In genomic region chr11:79054636-79055035, GRCh38 we compare ENCODE assay signal across 21 cellular contexts.
DNase-seq lines count a peak whose midpoint lies in the region; ATAC-seq and TF ChIP-seq lines count a peak whose summit lies in the region.
"Had no signal": no experiment of that assay in that cellular context is flagged by ENCODE, and none has a peak within 500 bp of the region (broad histone marks: within the 10 kb centered on the region; RNA-seq: fewer than 3 reads in every experiment).

No MANE protein-coding gene starts in this region.

- H3K4me1 ChIP-seq in testis = no peaks in the 10 kb centered on the region
- H3K4me1 ChIP-seq: lower lobe of right lung, pancreas had no signal

- H3K9me3 Mint-ChIP-seq in natural killer cell treated with Interleukin-12 subunit alpha and Interleukin-12 subunit beta and Interleukin-15 and Interleukin-18, amount 100 ng/mL, for 72 hours = no peaks in the 10 kb centered on the region
- H3K9me3 Mint-ChIP-seq: CD8-positive, alpha-beta T cell; T-cell had no signal

- no peak for TF ChIP-seq CTCF in testis (IDR thresholded peaks at IDR 0.05)

- no peaks in the 10 kb centered on the region for H3K36me3 Mint-ChIP-seq in natural killer cell treated with Interleukin-12 subunit alpha and Interleukin-12 subunit beta and Interleukin-15 and Interleukin-18, amount 100 ng/mL, for 72 hours
- H3K36me3 Mint-ChIP-seq: CD8-positive, alpha-beta T cell; T-cell had no signal

- peak; percentile 7 for DNase-seq in ELR (ENCODE audit: low read depth)
- peak; percentile 6 for DNase-seq in MV-4-11 (lab: John Stamatoyannopoulos, UW)
- DNase-seq in brain pericyte (ENCODE audit: low read depth, low spot score) = peak; percentile 48
- peak; percentile 35 for DNase-seq in kidney glomerular epithelial cell (lab: John Stamatoyannopoulos, UW)
- no peak for DNase-seq in globus pallidus (ENCODE audit: low spot score)
- DNase-seq in natural killer cell treated with Interleukin-12 subunit alpha and Interleukin-12 subunit beta and Interleukin-15 and Interleukin-18, amount 100 ng/mL, for 72 hours (ENCODE audit: low spot score) = no peak
- no peak for DNase-seq in testis
- no peak for DNase-seq in stimulated activated CD4-positive, alpha-beta T cell treated with anti-CD3 and anti-CD28 coated beads, Interleukin-15, amount 100 ng/mL, for 24 hours
- DNase-seq: activated CD4-positive, alpha-beta T cell treated with anti-CD3 and anti-CD28 coated beads, Interleukin-2, amount 50 U/mL, for 4 hours; activated naive CD4-positive, alpha-beta T cell treated with Interleukin-2 at 50 U/mL for 16 hours; aorta; CD8-positive, alpha-beta T cell; DND-41; lower lobe of right lung; NCI-H1694; NCI-H446 treated with DMSO at 0.1 percent for 48 hours; pancreas; stimulated activated CD4-positive, alpha-beta T cell treated with anti-CD3 and anti-CD28 coated beads, Interleukin-4, amount 100 ng/mL, for 4 hours; T-cell; WERI-Rb-1 had no signal

- no peak overlapping the region for H3K27ac ChIP-seq in testis
- H3K27ac ChIP-seq: coronary artery, lower lobe of right lung, pancreas, WERI-Rb-1 had no signal

- no peaks in the 10 kb centered on the region for H3K4me1 Mint-ChIP-seq in natural killer cell treated with Interleukin-12 subunit alpha and Interleukin-12 subunit beta and Interleukin-15 and Interleukin-18, amount 100 ng/mL, for 72 hours (ENCODE audit: low read depth in 2 of 2)
- H3K4me1 Mint-ChIP-seq: T-cell had no signal

- no peaks in the 10 kb centered on the region for H3K27me3 ChIP-seq in testis
- H3K27me3 ChIP-seq: pancreas had no signal

- H3K4me3 Mint-ChIP-seq in natural killer cell treated with Interleukin-12 subunit alpha and Interleukin-12 subunit beta and Interleukin-15 and Interleukin-18, amount 100 ng/mL, for 72 hours = no peak overlapping the region
- H3K4me3 Mint-ChIP-seq: CD8-positive, alpha-beta T cell; T-cell had no signal

- no peak for ATAC-seq in natural killer cell treated with Interleukin-12 subunit alpha and Interleukin-12 subunit beta and Interleukin-15 and Interleukin-18, amount 100 ng/mL, for 72 hours
- ATAC-seq: CD8-positive, alpha-beta T cell; lower lobe of right lung; pancreas; T-cell had no signal

- no peaks in the 10 kb centered on the region for H3K36me3 ChIP-seq in testis (ENCODE audit: low read depth, missing control alignments)
- H3K36me3 ChIP-seq: lower lobe of right lung, pancreas, WERI-Rb-1 had no signal

- H3K4me3 ChIP-seq in testis = no peak overlapping the region
- H3K4me3 ChIP-seq: coronary artery, lower lobe of right lung, pancreas had no signal

- no peak for TF ChIP-seq POLR2A in testis (IDR thresholded peaks at IDR 0.05)

- WGBS in testis, 2 donors = 85 to 91% methylated on average over 3 of the region's 3 CpGs

- H3K27me3 Mint-ChIP-seq in natural killer cell treated with Interleukin-12 subunit alpha and Interleukin-12 subunit beta and Interleukin-15 and Interleukin-18, amount 100 ng/mL, for 72 hours = peaks cover 7 to 17% of the 10 kb centered on the region in 2 donors

- intact Hi-C loops in testis (cut with DNase I; ENCODE audit: low total_unique reads) = no loop called here

- H3K9me3 ChIP-seq in testis = no peaks in the 10 kb centered on the region
- H3K9me3 ChIP-seq: lower lobe of right lung, pancreas had no signal

- H3K27ac Mint-ChIP-seq in natural killer cell treated with Interleukin-12 subunit alpha and Interleukin-12 subunit beta and Interleukin-15 and Interleukin-18, amount 100 ng/mL, for 72 hours = no peak overlapping the region
- H3K27ac Mint-ChIP-seq: CD8-positive, alpha-beta T cell; T-cell had no signal

Comparison
In these comparisons a context has a peak if more than half of its experiments do, and no peak if none do; other contexts are left out.
1. DNase-seq: peak in ELR (single experiment), MV-4-11 (single experiment), brain pericyte (single experiment) and kidney glomerular epithelial cell (single experiment); none in globus pallidus (single experiment), natural killer cell treated with Interleukin-12 subunit alpha and Interleukin-12 subunit beta and Interleukin-15 and Interleukin-18, amount 100 ng/mL, for 72 hours (single experiment), testis (single experiment) and stimulated activated CD4-positive, alpha-beta T cell treated with anti-CD3 and anti-CD28 coated beads, Interleukin-15, amount 100 ng/mL, for 24 hours (single experiment).